In genomic region chr4:60463846-60464502, GRCh38 we compare ENCODE assay signal across 11 cellular contexts.
DNase-seq lines count a peak whose midpoint lies in the region; ATAC-seq and TF ChIP-seq lines count a peak whose summit lies in the region.
"Had no signal": no experiment of that assay in that cellular context is flagged by ENCODE, and none has a peak within 500 bp of the region (broad histone marks: within the 10 kb centered on the region; RNA-seq: fewer than 3 reads in every experiment).

No MANE protein-coding gene starts in this region.

- no peak overlapping the region for H3K27ac Mint-ChIP-seq in GM23338
- no peak overlapping the region for H3K27ac Mint-ChIP-seq in natural killer cell treated with Interleukin-12 subunit alpha and Interleukin-12 subunit beta and Interleukin-15 and Interleukin-18, amount 100 ng/mL, for 72 hours
- H3K27ac Mint-ChIP-seq in natural killer cell: no peak overlapping the region

- no peak overlapping the region for H3K4me3 ChIP-seq in DND-41 (ENCODE audit: low read depth in 1 of 2, low read length in 2 of 2)
- no peak overlapping the region for H3K4me3 ChIP-seq in GM23338
- no peak overlapping the region for H3K4me3 ChIP-seq in foreskin fibroblast (ENCODE audit: low read depth in 1 of 2, low read length in 2 of 2)

- H3K9me3 Mint-ChIP-seq in GM23338: peaks cover 10% of the 10 kb centered on the region; the same call in 2 of the 3 replicates
- H3K9me3 Mint-ChIP-seq in natural killer cell treated with Interleukin-12 subunit alpha and Interleukin-12 subunit beta and Interleukin-15 and Interleukin-18, amount 100 ng/mL, for 72 hours: peaks cover 16% of the 10 kb centered on the region
- H3K9me3 Mint-ChIP-seq in natural killer cell: peaks cover 19 to 23% of the 10 kb centered on the region in 2 donors

- H3F3A ChIP-seq in GM23338 (replicated peaks; ENCODE audit: low read depth): no peaks in the 10 kb centered on the region

- H3K27ac ChIP-seq in DND-41 (ENCODE audit: low read length) (no peak overlapping the region), GM23338 (ENCODE audit: low read depth) (no peak overlapping the region)

- H3K4me1 Mint-ChIP-seq in GM23338 (no peaks in the 10 kb centered on the region), natural killer cell (no peaks in the 10 kb centered on the region)
- no peaks in the 10 kb centered on the region for H3K4me1 Mint-ChIP-seq in natural killer cell treated with Interleukin-12 subunit alpha and Interleukin-12 subunit beta and Interleukin-15 and Interleukin-18, amount 100 ng/mL, for 72 hours (ENCODE audit: low read depth in 2 of 2)
- H3K4me1 Mint-ChIP-seq: central memory CD8-positive, alpha-beta T cell had no signal

- intact Hi-C loops in natural killer cell (cut with micrococcal nuclease): no loop called here

- H4K20me1 ChIP-seq in DND-41 (ENCODE audit: insufficient read depth, low read length): no peaks in the 10 kb centered on the region
- H4K20me1 ChIP-seq in GM23338 (replicated peaks; ENCODE audit: insufficient read depth): no peaks in the 10 kb centered on the region

- H3K4me1 ChIP-seq in DND-41 (ENCODE audit: insufficient read depth, low read length) (no peaks in the 10 kb centered on the region), GM23338 (ENCODE audit: insufficient read depth) (no peaks in the 10 kb centered on the region)

- H3K79me2 ChIP-seq in DND-41 (ENCODE audit: insufficient read depth, low read length): no peaks in the 10 kb centered on the region
- no peaks in the 10 kb centered on the region for H3K79me2 ChIP-seq in GM23338 (replicated peaks; ENCODE audit: insufficient read depth)

- H3K9me2 ChIP-seq in GM23338 (ENCODE audit: insufficient read depth): no peaks in the 10 kb centered on the region

- H2AFZ ChIP-seq in DND-41 (ENCODE audit: low read depth, low read length) (peak overlapping the region; percentile 52), GM23338 (peak overlapping the region; percentile 83)

- H3K36me3 ChIP-seq in DND-41 (ENCODE audit: insufficient read depth, low read length): no peaks in the 10 kb centered on the region
- H3K36me3 ChIP-seq in GM23338 (ENCODE audit: insufficient read depth): no peaks in the 10 kb centered on the region

- H3K9ac ChIP-seq in DND-41 (ENCODE audit: low read depth, low read length): no peak overlapping the region

- no peak for DNase-seq in DND-41
- peak; percentile 61 for DNase-seq in GM23338 (ENCODE audit: low spot score)
- DNase-seq in NCI-H69 (lab: John Stamatoyannopoulos, UW): peak; percentile 20
- DNase-seq in foreskin fibroblast: peak in 1 of 2 donors; percentile 3
- no peak for DNase-seq in natural killer cell treated with Interleukin-12 subunit alpha and Interleukin-12 subunit beta and Interleukin-15 and Interleukin-18, amount 100 ng/mL, for 72 hours (ENCODE audit: low spot score)
- DNase-seq in natural killer cell: no peak
- DNase-seq in dedifferentiated amniotic fluid mesenchymal stem cell (ENCODE audit: extremely low spot score): no peak
- DNase-seq: left colon; stimulated activated CD4-positive, alpha-beta T cell treated with anti-CD3 and anti-CD28 coated beads, Interleukin-4, amount 100 ng/mL, for 1 hour had no signal

- H3K36me3 Mint-ChIP-seq in GM23338 (ENCODE audit: low read depth) (peaks cover 2% of the 10 kb centered on the region; the same call in 1 of the 3 replicates), natural killer cell (peaks cover 29% of the 10 kb centered on the region)
- peaks cover 17% of the 10 kb centered on the region for H3K36me3 Mint-ChIP-seq in natural killer cell treated with Interleukin-12 subunit alpha and Interleukin-12 subunit beta and Interleukin-15 and Interleukin-18, amount 100 ng/mL, for 72 hours

- no peaks in the 10 kb centered on the region for H3K27me3 ChIP-seq in DND-41 (ENCODE audit: insufficient read depth, low read length, poor library complexity)
- H3K27me3 ChIP-seq in GM23338 (ENCODE audit: insufficient read depth): no peaks in the 10 kb centered on the region

- no peaks in the 10 kb centered on the region for H3K27me3 Mint-ChIP-seq in GM23338 (ENCODE audit: insufficient read depth, low read depth, poor library complexity)
- no peaks in the 10 kb centered on the region for H3K27me3 Mint-ChIP-seq in natural killer cell treated with Interleukin-12 subunit alpha and Interleukin-12 subunit beta and Interleukin-15 and Interleukin-18, amount 100 ng/mL, for 72 hours
- H3K27me3 Mint-ChIP-seq in natural killer cell (ENCODE audit: low read depth in 2 of 2): no peaks in the 10 kb centered on the region
- H3K27me3 Mint-ChIP-seq: central memory CD8-positive, alpha-beta T cell had no signal

- no peak overlapping the region for H3K4me2 ChIP-seq in DND-41 (ENCODE audit: insufficient read depth, low read length)
- no peak overlapping the region for H3K4me2 ChIP-seq in GM23338

- H3K9me3 ChIP-seq in DND-41 (ENCODE audit: insufficient read depth, low read length, severe bottlenecking): no peaks in the 10 kb centered on the region

- H3K4me3 Mint-ChIP-seq in GM23338 (no peak overlapping the region), natural killer cell (no peak overlapping the region)
- no peak overlapping the region for H3K4me3 Mint-ChIP-seq in natural killer cell treated with Interleukin-12 subunit alpha and Interleukin-12 subunit beta and Interleukin-15 and Interleukin-18, amount 100 ng/mL, for 72 hours
- H3K4me3 Mint-ChIP-seq: central memory CD8-positive, alpha-beta T cell had no signal

- ATAC-seq in DND-41 (ENCODE audit: insufficient read depth, low read depth): peak; percentile 58; the same call in 2 of the 3 replicates
- ATAC-seq in GM23338: peak; percentile 81
- no peak for ATAC-seq in natural killer cell treated with Interleukin-12 subunit alpha and Interleukin-12 subunit beta and Interleukin-15 and Interleukin-18, amount 100 ng/mL, for 72 hours
- no peak for ATAC-seq in natural killer cell
- no peak for ATAC-seq in HG02973 (IDR thresholded peaks at IDR 0.05; ENCODE audit: unreplicated experiment)
- ATAC-seq: left colon had no signal

- TF ChIP-seq CTCF in DND-41 (IDR thresholded peaks at IDR 0.05; ENCODE audit: borderline replicate concordance, extremely low read depth, low read length, poor library complexity, severe bottlenecking) (peak; percentile 61), GM23338 (conservative IDR thresholded peaks at IDR 0.05; ENCODE audit: low read depth in 2 of 2) (peak; percentile 59 to 60), foreskin fibroblast (IDR thresholded peaks at IDR 0.05; ENCODE audit: low read depth, low read length) (peak; percentile 55), natural killer cell (IDR thresholded peaks at IDR 0.05) (no peak)

TF ChIP-seq in GM23338, 12 proteins besides CTCF, POLR2A, EP300 and RAD21 (continues in another document):
- TF ChIP-seq ZNF462 (CRISPR knock-in tag; IDR thresholded peaks at IDR 0.05) (no peak), POLR2AphosphoS5 (IDR thresholded peaks at IDR 0.05; ENCODE audit: low read depth) (no peak)

Comparison
In these comparisons a context has a peak if more than half of its experiments do, and no peak if none do; other contexts are left out.
1. ATAC-seq: peak in DND-41 (single experiment) and GM23338 (single experiment); none in natural killer cell treated with Interleukin-12 subunit alpha and Interleukin-12 subunit beta and Interleukin-15 and Interleukin-18, amount 100 ng/mL, for 72 hours (0 of 2), natural killer cell (0 of 3) and HG02973 (single experiment).
2. DNase-seq: peak in GM23338 (single experiment) and NCI-H69 (single experiment); none in DND-41 (single experiment), natural killer cell treated with Interleukin-12 subunit alpha and Interleukin-12 subunit beta and Interleukin-15 and Interleukin-18, amount 100 ng/mL, for 72 hours (single experiment), natural killer cell (single experiment) and dedifferentiated amniotic fluid mesenchymal stem cell (single experiment).